Comparison of ENCODE assay signal across 15 cellular contexts in the genomic region with DNA sequence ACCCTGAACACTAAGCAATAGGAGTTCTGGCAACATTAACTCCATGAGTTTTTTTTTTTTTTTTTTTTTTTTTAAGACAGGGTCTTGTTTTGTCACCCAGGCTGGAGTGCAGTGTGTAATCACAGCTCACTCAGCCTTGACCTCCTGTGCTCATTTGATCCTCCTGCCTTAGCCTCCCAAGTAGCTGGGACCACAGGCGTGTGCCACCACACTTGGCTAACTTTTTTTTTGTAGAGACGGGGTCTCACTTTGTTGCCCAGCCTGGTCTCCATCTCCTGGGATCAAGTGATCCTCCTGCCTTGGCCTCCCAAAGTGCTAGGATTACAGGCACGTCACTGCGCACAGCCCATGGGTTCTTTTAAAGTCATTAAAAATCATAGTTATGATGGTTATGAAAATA. TPM values are rescaled to one million over a fixed set of nuclear protein-coding genes. Genes with fewer than 3 reads are reported as not detected.
A peak's percentile ranks its signal among the peaks of the same experiment; 100 is the strongest.
DNase-seq lines count a peak whose midpoint lies in the region; ATAC-seq, FAIRE-seq and TF ChIP-seq lines count a peak whose summit lies in the region.
"Had no signal": no experiment of that assay in that cellular context is flagged by ENCODE, and none has a peak within 500 bp of the region (broad histone marks: within the 10 kb centered on the region; RNA-seq: fewer than 3 reads in every experiment).

No MANE protein-coding gene starts in this region.

- DNase-seq in CD8-positive, alpha-beta memory T cell: no peak
- no peak for DNase-seq in GM19239 (ENCODE audit: insufficient read length, low spot score)
- DNase-seq in activated CD8-positive, alpha-beta T cell treated with anti-CD3 and anti-CD28 coated beads for 36 hours: no peak
- peak in 1 of 10 donors; percentile 4 for DNase-seq in naive thymus-derived CD8-positive, alpha-beta T cell
- no peak for DNase-seq in NCI-H2171 treated with DMSO at 0.1 percent for 48 hours (lab: John Stamatoyannopoulos, UW)
- no peak for DNase-seq in left colon
- DNase-seq: anterior cingulate cortex, colonic mucosa, NCI-H187, NCI-H524 treated with DMSO at 0.1 percent for 48 hours, RPMI8226, substantia nigra had no signal

- peaks cover 23% of the 10 kb centered on the region for H3K36me3 ChIP-seq in CD8-positive, alpha-beta memory T cell (ENCODE audit: insufficient read depth, low read length)
- H3K36me3 ChIP-seq: colonic mucosa had no signal

- peaks cover 48 to 72% (median 61%) of the 10 kb centered on the region in 3 donors for H3K4me1 Mint-ChIP-seq in CD8-positive, alpha-beta memory T cell
- peaks cover 21% of the 10 kb centered on the region for H3K4me1 Mint-ChIP-seq in activated CD8-positive, alpha-beta T cell treated with anti-CD3 and anti-CD28 coated beads for 36 hours (ENCODE audit: low read depth)
- peaks cover 31 to 68% (median 54%) of the 10 kb centered on the region in 4 donors for H3K4me1 Mint-ChIP-seq in naive thymus-derived CD8-positive, alpha-beta T cell

- no peak for TF ChIP-seq CTCF in activated CD8-positive, alpha-beta T cell treated with anti-CD3 and anti-CD28 coated beads for 36 hours (IDR thresholded peaks at IDR 0.05)

- peak overlapping the region; percentile 93 to 100 (median 97) for H3K4me3 Mint-ChIP-seq in CD8-positive, alpha-beta memory T cell
- H3K4me3 Mint-ChIP-seq in activated CD8-positive, alpha-beta T cell treated with anti-CD3 and anti-CD28 coated beads for 36 hours: peak overlapping the region; percentile 99
- peak overlapping the region; percentile 94 to 100 (median 98) for H3K4me3 Mint-ChIP-seq in naive thymus-derived CD8-positive, alpha-beta T cell

- H3K4me3 ChIP-seq in CD8-positive, alpha-beta memory T cell (ENCODE audit: low read length): peak overlapping the region; percentile 93
- H3K4me3 ChIP-seq: colonic mucosa, hepatocyte had no signal

- H3K36me3 Mint-ChIP-seq in CD8-positive, alpha-beta memory T cell: peaks cover 15 to 86% (median 16%) of the 10 kb centered on the region in 3 donors
- peaks cover 92% of the 10 kb centered on the region for H3K36me3 Mint-ChIP-seq in activated CD8-positive, alpha-beta T cell treated with anti-CD3 and anti-CD28 coated beads for 36 hours (ENCODE audit: low read depth)
- H3K36me3 Mint-ChIP-seq in naive thymus-derived CD8-positive, alpha-beta T cell: peaks cover 34 to 83% (median 67%) of the 10 kb centered on the region in 3 donors

- H3K27ac ChIP-seq in CD8-positive, alpha-beta memory T cell (ENCODE audit: low read depth, low read length): peak overlapping the region; percentile 96
- H3K27ac ChIP-seq: hepatocyte had no signal

- peak; percentile 28 for FAIRE-seq in GM19239 (lab: Jason Lieb, UNC)

- peaks cover 36% of the 10 kb centered on the region for H3K4me1 ChIP-seq in CD8-positive, alpha-beta memory T cell (ENCODE audit: insufficient read depth, low read length)
- H3K4me1 ChIP-seq: colonic mucosa had no signal

- H3K27me3 Mint-ChIP-seq in CD8-positive, alpha-beta memory T cell: peaks cover 0 to 1% of the 10 kb centered on the region in 2 donors
- no peaks in the 10 kb centered on the region for H3K27me3 Mint-ChIP-seq in activated CD8-positive, alpha-beta T cell treated with anti-CD3 and anti-CD28 coated beads for 36 hours
- H3K27me3 Mint-ChIP-seq in naive thymus-derived CD8-positive, alpha-beta T cell: no peaks in the 10 kb centered on the region

- CTCF ChIA-PET in CD8-positive, alpha-beta memory T cell (lab: Charles Lee): interaction anchor here (1.2 to 13.9 kb wide), 5 partner anchors 10 to 108 kb away, joined by 3 to 194 read pairs (median 7); no protein-coding TSS in a partner anchor
- CTCF ChIA-PET in activated CD8-positive, alpha-beta T cell treated with anti-CD3 and anti-CD28 coated beads for 36 hours (lab: Charles Lee): interaction anchor here (1.0 to 10.6 kb wide), 2 partner anchors 27 to 124 kb away, joined by 4 to 97 read pairs; no protein-coding TSS in a partner anchor

- intact Hi-C loops in activated CD8-positive, alpha-beta T cell treated with anti-CD3 and anti-CD28 coated beads for 36 hours (cut with micrococcal nuclease): loop anchor here (2.0 kb wide), 2 partner anchors 25 to 107 kb away; no protein-coding TSS in a partner anchor
- intact Hi-C loops in left colon (cut with DNase I, micrococcal nuclease): no loop called here

- POLR2A ChIA-PET in CD8-positive, alpha-beta memory T cell (lab: Charles Lee): interaction anchor here (0.7 to 1.6 kb wide), 2 partner anchors 12 to 43 kb away, joined by 5 to 6 read pairs; no protein-coding TSS in a partner anchor
- POLR2A ChIA-PET in activated CD8-positive, alpha-beta T cell treated with anti-CD3 and anti-CD28 coated beads for 36 hours (lab: Charles Lee): interaction anchor here (0.9 to 16.4 kb wide), 13 partner anchors 10 to 110 kb away, joined by 3 to 326 read pairs (median 4); no protein-coding TSS in a partner anchor
- POLR2A ChIA-PET in naive thymus-derived CD8-positive, alpha-beta T cell (lab: Charles Lee): interaction anchor here (0.9 to 13.9 kb wide), 9 partner anchors 13 to 115 kb away, joined by 3 to 376 read pairs (median 5); no protein-coding TSS in a partner anchor

- no peak for ATAC-seq in activated CD8-positive, alpha-beta T cell treated with anti-CD3 and anti-CD28 coated beads for 36 hours
- ATAC-seq in naive thymus-derived CD8-positive, alpha-beta T cell: no peak
- ATAC-seq in HG03039 (IDR thresholded peaks at IDR 0.05; ENCODE audit: unreplicated experiment) (no peak), GM21360 (IDR thresholded peaks at IDR 0.05; ENCODE audit: unreplicated experiment) (no peak), left colon (no peak)

- peak overlapping the region; percentile 59 to 100 (median 98) for H3K27ac Mint-ChIP-seq in CD8-positive, alpha-beta memory T cell
- H3K27ac Mint-ChIP-seq in activated CD8-positive, alpha-beta T cell treated with anti-CD3 and anti-CD28 coated beads for 36 hours: peak overlapping the region; percentile 99
- H3K27ac Mint-ChIP-seq in naive thymus-derived CD8-positive, alpha-beta T cell: peak overlapping the region; percentile 94 to 100 (median 99)

- no peaks in the 10 kb centered on the region for H3K9me3 ChIP-seq in CD8-positive, alpha-beta memory T cell (ENCODE audit: low read length)
- H3K9me3 ChIP-seq: colonic mucosa had no signal

- no peaks in the 10 kb centered on the region for H3K27me3 ChIP-seq in CD8-positive, alpha-beta memory T cell (ENCODE audit: insufficient read depth, low read length, poor library complexity, severe bottlenecking)
- H3K27me3 ChIP-seq: colonic mucosa, hepatocyte had no signal

- H3K9me3 Mint-ChIP-seq in CD8-positive, alpha-beta memory T cell: no peaks in the 10 kb centered on the region
- no peaks in the 10 kb centered on the region for H3K9me3 Mint-ChIP-seq in activated CD8-positive, alpha-beta T cell treated with anti-CD3 and anti-CD28 coated beads for 36 hours
- peaks cover 0 to 5% (median 0%) of the 10 kb centered on the region in 9 donors for H3K9me3 Mint-ChIP-seq in naive thymus-derived CD8-positive, alpha-beta T cell

RNA-seq across cellular contexts. Expression of gene RHOH, which starts 5.1 kb away (rescaled TPM):
- total RNA-seq in CD8-positive, alpha-beta memory T cell: 100 to 1,000 TPM; 148 TPM
- 262 TPM for polyA plus RNA-seq in CD8-positive, alpha-beta memory T cell
- total RNA-seq in activated CD8-positive, alpha-beta T cell treated with anti-CD3 and anti-CD28 coated beads for 36 hours: 100 to 1,000 TPM; 121 to 126 TPM
- 100 to 1,000 TPM; 233 to 249 TPM for total RNA-seq in naive thymus-derived CD8-positive, alpha-beta T cell
- 100 to 1,000 TPM; 328 to 416 (median 383) TPM for polyA plus RNA-seq in naive thymus-derived CD8-positive, alpha-beta T cell
- total RNA-seq in left colon: 1 to 10 TPM; 2.8 to 4.2 TPM
- total RNA-seq: hepatocyte had no signal
- polyA plus RNA-seq: hepatocyte had no signal

Comparison
In these comparisons a context has a peak if more than half of its experiments do, and no peak if none do; other contexts are left out.
1. RNA of gene RHOH, which starts 5.1 kb away (total RNA-seq): 233 to 249 TPM in naive thymus-derived CD8-positive, alpha-beta T cell, 148 TPM in CD8-positive, alpha-beta memory T cell and 121 to 126 TPM in activated CD8-positive, alpha-beta T cell treated with anti-CD3 and anti-CD28 coated beads for 36 hours; 2.8 to 4.2 TPM in left colon; every median in the first group is over 10 times any median in the second.
2. Peak in every context shown above with its lines, with median percentiles within 50 percentile points of each other: H3K27ac Mint-ChIP-seq and H3K4me3 Mint-ChIP-seq.